In the genomic region with DNA sequence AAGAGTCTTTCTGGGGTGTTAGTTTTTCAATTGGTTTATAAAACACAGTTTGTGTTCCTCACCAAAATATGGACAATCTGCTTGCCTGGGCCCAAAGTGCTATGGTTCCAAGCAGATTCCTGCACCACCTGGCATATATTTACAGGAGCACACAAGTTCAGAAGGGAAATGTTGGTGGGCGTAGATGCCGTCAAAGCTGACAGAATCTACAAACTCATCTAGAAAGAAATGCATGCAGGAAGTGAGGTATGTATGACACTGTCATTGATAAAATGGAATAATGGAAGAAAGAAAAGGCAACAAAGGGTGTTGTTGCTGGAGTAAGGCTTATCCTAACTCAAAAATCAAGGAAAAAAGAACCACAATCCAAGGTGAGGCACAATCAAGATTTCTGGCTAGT, we compare ENCODE assay signal across 18 cellular contexts.
DNase-seq lines count a peak whose midpoint lies in the region; ATAC-seq and TF ChIP-seq lines count a peak whose summit lies in the region.
"Had no signal": no experiment of that assay in that cellular context is flagged by ENCODE, and none has a peak within 500 bp of the region (broad histone marks: within the 10 kb centered on the region; RNA-seq: fewer than 3 reads in every experiment).

No MANE protein-coding gene starts in this region.

- H3K4me1 ChIP-seq in SK-N-SH (ENCODE audit: control insufficient read depth in 1 of 2, insufficient read depth in 2 of 2, low read depth in 1 of 2, low read length in 1 of 2): peaks cover 0 to 4% of the 10 kb centered on the region in 2 experiments; a peak in 2 of 4 replicates
- H3K4me1 ChIP-seq: BLaER1 had no signal

- H3K27me3 Mint-ChIP-seq in activated CD4-positive, alpha-beta T cell treated with anti-CD3 and anti-CD28 coated beads for 36 hours: no peaks in the 10 kb centered on the region
- no peaks in the 10 kb centered on the region for H3K27me3 Mint-ChIP-seq in T-cell
- no peaks in the 10 kb centered on the region for H3K27me3 Mint-ChIP-seq in nephron progenitor cell (ENCODE audit: low read depth, poor library complexity)

- intact Hi-C loops in activated CD4-positive, alpha-beta T cell treated with anti-CD3 and anti-CD28 coated beads for 36 hours (cut with DNase I, micrococcal nuclease): no loop called here

- DNase-seq in activated CD4-positive, alpha-beta T cell treated with anti-CD3 and anti-CD28 coated beads for 36 hours: peak; percentile 43
- no peak for DNase-seq in activated CD4-positive, alpha-beta T cell treated with anti-CD3 and anti-CD28 coated beads for 4 hours
- DNase-seq in stimulated activated CD4-positive, alpha-beta T cell treated with anti-CD3 and anti-CD28 coated beads, Interleukin-15, amount 100 ng/mL, for 24 hours: peak; percentile 14
- DNase-seq in stimulated activated CD4-positive, alpha-beta T cell treated with anti-CD3 and anti-CD28 coated beads, Interleukin-2, amount 100 ng/mL, for 48 hours: no peak
- peak in 2 of 34 experiments; percentile 11 for DNase-seq in T-cell
- no peak for DNase-seq in nephron progenitor cell
- no peak for DNase-seq in SK-N-SH
- DNase-seq in NK-92 (lab: John Stamatoyannopoulos, UW; ENCODE audit: unreplicated experiment): no peak
- DNase-seq: DMS53, H7, KBM-7, MV-4-11, NCI-H1417, NCI-H2029, NCI-H2171, NCI-H446 treated with DMSO at 0.1 percent for 48 hours had no signal

- no peak for TF ChIP-seq RAD21 in SK-N-SH (IDR thresholded peaks at IDR 0.05; ENCODE audit: low read length)

- H3K27ac Mint-ChIP-seq in activated CD4-positive, alpha-beta T cell treated with anti-CD3 and anti-CD28 coated beads for 36 hours: peak overlapping the region; percentile 69
- peak overlapping the region; percentile 46 to 67 for H3K27ac Mint-ChIP-seq in T-cell
- peak overlapping the region; percentile 52 for H3K27ac Mint-ChIP-seq in nephron progenitor cell

- peak; percentile 44 for ATAC-seq in activated CD4-positive, alpha-beta T cell treated with anti-CD3 and anti-CD28 coated beads for 36 hours
- ATAC-seq in T-cell (replicated peaks in 1 of 4): peak in 1 of 4 experiments; percentile 54

- H3K27ac ChIP-seq in SK-N-SH (ENCODE audit: low read depth in 2 of 2, low read length in 1 of 2): no peak overlapping the region
- H3K27ac ChIP-seq: BLaER1, RWPE1 had no signal

- TF ChIP-seq CTCF in nephron progenitor cell (IDR thresholded peaks at IDR 0.05): no peak
- TF ChIP-seq CTCF in SK-N-SH (IDR thresholded peaks at IDR 0.05): no peak

- no peak for TF ChIP-seq EP300 in SK-N-SH (IDR thresholded peaks at IDR 0.05; ENCODE audit: borderline replicate concordance in 1 of 2, low read depth in 1 of 2, low read length in 1 of 2)

- peak overlapping the region; percentile 17 for H3K4me3 Mint-ChIP-seq in activated CD4-positive, alpha-beta T cell treated with anti-CD3 and anti-CD28 coated beads for 36 hours
- H3K4me3 Mint-ChIP-seq in T-cell (peak overlapping the region in 1 of 3 donors; percentile 52), nephron progenitor cell (no peak overlapping the region)

- no peaks in the 10 kb centered on the region for H3K9me3 Mint-ChIP-seq in activated CD4-positive, alpha-beta T cell treated with anti-CD3 and anti-CD28 coated beads for 36 hours (ENCODE audit: low read depth)
- H3K9me3 Mint-ChIP-seq in T-cell (no peaks in the 10 kb centered on the region), nephron progenitor cell (no peaks in the 10 kb centered on the region)

- no peak overlapping the region for H2AFZ ChIP-seq in SK-N-SH (ENCODE audit: low read depth)

- no peaks in the 10 kb centered on the region for H4K20me1 ChIP-seq in SK-N-SH (ENCODE audit: insufficient read depth)
- H4K20me1 ChIP-seq: BLaER1 had no signal

- no peaks in the 10 kb centered on the region for H3K36me3 ChIP-seq in SK-N-SH (replicated peaks in 1 of 2; ENCODE audit: control insufficient read depth in 1 of 2, insufficient read depth in 2 of 2, low read length in 1 of 2)
- H3K36me3 ChIP-seq: BLaER1 had no signal

- CTCF ChIA-PET in activated CD4-positive, alpha-beta T cell treated with anti-CD3 and anti-CD28 coated beads for 36 hours (lab: Charles Lee): interaction anchor here (0.8 to 1.4 kb wide), 2 partner anchors 14 to 538 kb away, joined by 4 read pairs; no protein-coding TSS in a partner anchor
- CTCF ChIA-PET in T-cell (lab: Charles Lee): no interaction called here
- CTCF ChIA-PET in SK-N-SH (lab: Yijun Ruan, JAX): interaction anchor here (2.0 kb wide), 1 partner anchor 11 kb away, joined by 4 read pairs; no protein-coding TSS in a partner anchor

- no peaks in the 10 kb centered on the region for H3K79me2 ChIP-seq in SK-N-SH (ENCODE audit: insufficient read depth)

- peaks cover 43% of the 10 kb centered on the region for H3K4me1 Mint-ChIP-seq in activated CD4-positive, alpha-beta T cell treated with anti-CD3 and anti-CD28 coated beads for 36 hours
- H3K4me1 Mint-ChIP-seq in T-cell (peaks cover 62 to 68% (median 67%) of the 10 kb centered on the region in 3 donors), nephron progenitor cell (peaks cover 62% of the 10 kb centered on the region)

- POLR2A ChIA-PET in activated CD4-positive, alpha-beta T cell treated with anti-CD3 and anti-CD28 coated beads for 36 hours (lab: Charles Lee): no interaction called here
- POLR2A ChIA-PET in T-cell (lab: Charles Lee): interaction anchor here in 1 of 2 donors (0.6 kb wide), 1 partner anchor 41 kb away, joined by 9 read pairs; no protein-coding TSS in a partner anchor
- POLR2A ChIA-PET in SK-N-SH (lab: Yijun Ruan, JAX): no interaction called here

- no peaks in the 10 kb centered on the region for H3K9me2 ChIP-seq in SK-N-SH

- H3K4me3 ChIP-seq in SK-N-SH (ENCODE audit: low read depth in 2 of 2, low read length in 1 of 2): no peak overlapping the region
- H3K4me3 ChIP-seq: BLaER1 had no signal

- 92% methylated on average over 2 of the region's 2 CpGs for WGBS in SK-N-SH (ENCODE audit: low lambda C conversion rate)

- H3K27me3 ChIP-seq in SK-N-SH (ENCODE audit: insufficient read depth): no peaks in the 10 kb centered on the region
- H3K27me3 ChIP-seq: BLaER1 had no signal

- H3K9me3 ChIP-seq in SK-N-SH: no peaks in the 10 kb centered on the region
- H3K9me3 ChIP-seq: BLaER1 had no signal

- no peaks in the 10 kb centered on the region for H3F3A ChIP-seq in SK-N-SH (replicated peaks; ENCODE audit: insufficient read depth)

- H3K36me3 Mint-ChIP-seq in activated CD4-positive, alpha-beta T cell treated with anti-CD3 and anti-CD28 coated beads for 36 hours (ENCODE audit: low read depth): peaks cover 6% of the 10 kb centered on the region
- peaks cover 35% of the 10 kb centered on the region for H3K36me3 Mint-ChIP-seq in T-cell
- peaks cover 34% of the 10 kb centered on the region for H3K36me3 Mint-ChIP-seq in nephron progenitor cell (ENCODE audit: low read depth)

- no peak overlapping the region for H3K9ac ChIP-seq in SK-N-SH
- H3K9ac ChIP-seq: BLaER1 had no signal

- H3K4me2 ChIP-seq in SK-N-SH: no peak overlapping the region
- H3K4me2 ChIP-seq: BLaER1 had no signal

TF ChIP-seq in SK-N-SH, 30 proteins besides CTCF, POLR2A, EP300 and RAD21 (continues in another document):
- TF ChIP-seq FOSL2 (IDR thresholded peaks at IDR 0.05; ENCODE audit: borderline replicate concordance, low read depth): no peak
- TF ChIP-seq MAX (IDR thresholded peaks at IDR 0.05; ENCODE audit: low read depth): no peak
- no peak for TF ChIP-seq YY1 (IDR thresholded peaks at IDR 0.05; ENCODE audit: low read depth)
- no peak for TF ChIP-seq RXRA (IDR thresholded peaks at IDR 0.05; ENCODE audit: borderline replicate concordance, low read depth)
- no peak for TF ChIP-seq MXI1 (IDR thresholded peaks at IDR 0.05; ENCODE audit: low read depth, low read length)
- no peak for TF ChIP-seq NFIC (IDR thresholded peaks at IDR 0.05; ENCODE audit: borderline replicate concordance)
- TF ChIP-seq RFX5 (IDR thresholded peaks at IDR 0.05; ENCODE audit: low read length): no peak
- TF ChIP-seq IRF3 (IDR thresholded peaks at IDR 0.05; ENCODE audit: low read depth, low read length): no peak
- TF ChIP-seq EZH2phosphoT487 (IDR thresholded peaks at IDR 0.05; ENCODE audit: borderline replicate concordance, low read depth): no peak
- no peak for TF ChIP-seq MEF2A (IDR thresholded peaks at IDR 0.05; ENCODE audit: borderline replicate concordance, low read depth)

Comparison
In these comparisons a context has a peak if more than half of its experiments do, and no peak if none do; other contexts are left out.
1. DNase-seq: peak in activated CD4-positive, alpha-beta T cell treated with anti-CD3 and anti-CD28 coated beads for 36 hours (single experiment) and stimulated activated CD4-positive, alpha-beta T cell treated with anti-CD3 and anti-CD28 coated beads, Interleukin-15, amount 100 ng/mL, for 24 hours (single experiment); none in activated CD4-positive, alpha-beta T cell treated with anti-CD3 and anti-CD28 coated beads for 4 hours (0 of 2), stimulated activated CD4-positive, alpha-beta T cell treated with anti-CD3 and anti-CD28 coated beads, Interleukin-2, amount 100 ng/mL, for 48 hours (0 of 2), nephron progenitor cell (single experiment), SK-N-SH (single experiment) and NK-92 (single experiment).
2. CTCF ChIA-PET loops: an anchor here in activated CD4-positive, alpha-beta T cell treated with anti-CD3 and anti-CD28 coated beads for 36 hours (0.8 to 1.4 kb wide) and SK-N-SH (2.0 kb wide); none called in T-cell.
3. Peak in every context shown above with its lines, with median percentiles within 50 percentile points of each other: H3K27ac Mint-ChIP-seq.